In the genomic region with DNA sequence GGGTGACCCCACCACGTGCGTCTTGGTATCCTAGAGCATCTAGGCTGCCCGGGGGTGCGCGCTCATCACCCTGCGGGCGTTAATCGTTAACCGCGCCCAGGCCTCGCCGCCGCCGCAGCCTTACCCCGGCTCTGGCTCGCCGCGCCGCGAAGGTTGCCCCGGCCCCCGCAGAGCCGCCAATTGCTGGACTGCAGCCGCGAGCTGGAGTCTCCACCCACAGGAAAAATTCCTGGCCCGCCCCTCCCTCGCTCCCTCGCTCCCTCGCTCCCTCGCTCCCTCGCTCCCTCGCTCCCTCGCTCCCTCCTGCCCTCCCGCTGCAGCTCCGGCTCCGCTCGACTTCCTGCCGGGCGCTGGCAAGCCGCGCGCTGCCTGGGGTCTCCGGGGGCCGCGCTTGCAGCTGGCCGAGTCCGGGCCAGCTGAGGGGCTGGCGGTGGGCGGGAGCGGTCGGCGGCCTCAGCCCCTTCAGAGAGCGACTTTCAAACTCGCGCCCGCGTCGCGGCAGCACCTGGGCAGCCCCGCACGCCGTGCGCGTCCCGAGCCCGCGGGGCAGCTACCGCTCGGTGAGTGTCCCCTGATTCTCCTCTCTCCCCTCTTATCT, we compare ENCODE assay signal across 8 cellular contexts. TPM values are rescaled to one million over a fixed set of nuclear protein-coding genes. Genes with fewer than 3 reads are reported as not detected.
DNase-seq lines count a peak whose midpoint lies in the region; ATAC-seq and TF ChIP-seq lines count a peak whose summit lies in the region.

A gene (plus strand): TSS at position 280 of the 598 bp plus-strand sequence. CDS start 23,208 bp downstream, outside the sequence.

- peak within 1 kb of the TSS; percentile 71 for H3K4me3 Mint-ChIP-seq in activated CD4-positive, alpha-beta T cell treated with anti-CD3 and anti-CD28 coated beads for 36 hours
- peak within 1 kb of the TSS; percentile 73 for H3K4me3 Mint-ChIP-seq in activated naive CD4-positive, alpha-beta T cell treated with anti-CD3 and anti-CD28 coated beads, Interleukin-2, amount 10 ng/mL, durations not matched to agents 7 days and 5 days
- H3K4me3 Mint-ChIP-seq in naive B cell = peak within 1 kb of the TSS; percentile 59 to 84 (median 74)

- H3K9me3 Mint-ChIP-seq in activated CD4-positive, alpha-beta T cell treated with anti-CD3 and anti-CD28 coated beads for 36 hours (ENCODE audit: low read depth) = no peaks in the 10 kb centered on the region
- H3K9me3 Mint-ChIP-seq in activated naive CD4-positive, alpha-beta T cell treated with anti-CD3 and anti-CD28 coated beads, Interleukin-2, amount 10 ng/mL, durations not matched to agents 7 days and 5 days = no peaks in the 10 kb centered on the region
- peaks cover 0 to 5% (median 0%) of the 10 kb centered on the region in 7 donors for H3K9me3 Mint-ChIP-seq in naive B cell

- H3K4me1 Mint-ChIP-seq in activated CD4-positive, alpha-beta T cell treated with anti-CD3 and anti-CD28 coated beads for 36 hours = peaks cover 41% of the 10 kb centered on the region
- H3K4me1 Mint-ChIP-seq in activated naive CD4-positive, alpha-beta T cell treated with anti-CD3 and anti-CD28 coated beads, Interleukin-2, amount 10 ng/mL, durations not matched to agents 7 days and 5 days = peaks cover 66% of the 10 kb centered on the region
- H3K4me1 Mint-ChIP-seq in naive B cell = peaks cover 32 to 47% (median 37%) of the 10 kb centered on the region in 3 donors

- intact Hi-C loops in activated CD4-positive, alpha-beta T cell treated with anti-CD3 and anti-CD28 coated beads for 36 hours (cut with DNase I, micrococcal nuclease) = no loop called here

- H3K36me3 Mint-ChIP-seq in activated CD4-positive, alpha-beta T cell treated with anti-CD3 and anti-CD28 coated beads for 36 hours (ENCODE audit: low read depth) = no peaks in the 10 kb centered on the region
- H3K36me3 Mint-ChIP-seq in activated naive CD4-positive, alpha-beta T cell treated with anti-CD3 and anti-CD28 coated beads, Interleukin-2, amount 10 ng/mL, durations not matched to agents 7 days and 5 days = peaks cover 8% of the 10 kb centered on the region
- no peaks in the 10 kb centered on the region for H3K36me3 Mint-ChIP-seq in naive B cell

- peak; percentile 30 for ATAC-seq in activated CD4-positive, alpha-beta T cell treated with anti-CD3 and anti-CD28 coated beads for 36 hours
- no peak for ATAC-seq in naive B cell (ENCODE audit: low read depth in 2 of 2)
- ATAC-seq in GM21515 (IDR thresholded peaks at IDR 0.05; ENCODE audit: unreplicated experiment) = no peak

- H3K27me3 Mint-ChIP-seq in activated CD4-positive, alpha-beta T cell treated with anti-CD3 and anti-CD28 coated beads for 36 hours = peaks cover 42% of the 10 kb centered on the region
- peaks cover 88% of the 10 kb centered on the region for H3K27me3 Mint-ChIP-seq in activated naive CD4-positive, alpha-beta T cell treated with anti-CD3 and anti-CD28 coated beads, Interleukin-2, amount 10 ng/mL, durations not matched to agents 7 days and 5 days
- peaks cover 38 to 56% (median 47%) of the 10 kb centered on the region in 3 donors for H3K27me3 Mint-ChIP-seq in naive B cell

- peak within 1 kb of the TSS; percentile 71 to 75 for H3K4me3 ChIP-seq in foreskin fibroblast (ENCODE audit: low read depth in 1 of 2, low read length in 2 of 2)

- TF ChIP-seq CTCF in foreskin fibroblast (IDR thresholded peaks at IDR 0.05; ENCODE audit: low read depth, low read length) = no peak

- POLR2A ChIA-PET in activated CD4-positive, alpha-beta T cell treated with anti-CD3 and anti-CD28 coated beads for 36 hours (lab: Charles Lee) = interaction anchor here (0.7 kb wide), 1 partner anchor 477 kb away, joined by 3 read pairs; no protein-coding TSS in a partner anchor

- DNase-seq in activated CD4-positive, alpha-beta T cell treated with anti-CD3 and anti-CD28 coated beads for 36 hours = peak; percentile 54
- DNase-seq in activated CD4-positive, alpha-beta T cell treated with anti-CD3 and anti-CD28 coated beads, Interleukin-2, amount 50 U/mL, for 4 hours = no peak
- DNase-seq in NCI-H460 (ENCODE audit: extremely low read depth, low read depth) (peak; percentile 72), foreskin fibroblast (peak; percentile 57 to 79), naive B cell (no peak), ureter (ENCODE audit: low spot score) (peak; percentile 90)
- peak; percentile 53 for DNase-seq in activated naive CD4-positive, alpha-beta T cell treated with anti-CD3 and anti-CD28 coated beads, Interleukin-2, amount 10 ng/mL, durations not matched to agents 7 days and 5 days

- H3K27ac Mint-ChIP-seq in activated CD4-positive, alpha-beta T cell treated with anti-CD3 and anti-CD28 coated beads for 36 hours = peak within 1 kb of the TSS; percentile 6
- H3K27ac Mint-ChIP-seq in activated naive CD4-positive, alpha-beta T cell treated with anti-CD3 and anti-CD28 coated beads, Interleukin-2, amount 10 ng/mL, durations not matched to agents 7 days and 5 days = no peak within 1 kb of the TSS
- peak within 1 kb of the TSS in 1 of 6 donors; percentile 1 for H3K27ac Mint-ChIP-seq in naive B cell

- CTCF ChIA-PET in activated CD4-positive, alpha-beta T cell treated with anti-CD3 and anti-CD28 coated beads for 36 hours (lab: Charles Lee) = interaction anchor here (0.5 to 1.5 kb wide), 5 partner anchors 10 to 774 kb away, joined by 3 to 4 read pairs (median 4); no protein-coding TSS in a partner anchor
- CTCF ChIA-PET in activated naive CD4-positive, alpha-beta T cell treated with anti-CD3 and anti-CD28 coated beads, Interleukin-2, amount 10 ng/mL, durations not matched to agents 7 days and 5 days (lab: Charles Lee) = no interaction called here

RNA-seq across cellular contexts. Expression of the gene that starts here (rescaled TPM):
- 1 to 10 TPM; 6.3 to 7.1 TPM for total RNA-seq in activated CD4-positive, alpha-beta T cell treated with anti-CD3 and anti-CD28 coated beads for 36 hours
- total RNA-seq in NCI-H460 (2014; rRNA removed; shearing (Covaris generic)) = 16.4 and 20.6 TPM in 2 replicates
- polyA plus RNA-seq in NCI-H460 (2014; cell fraction: nucleus; rRNA removed) = 44.0 and 63.7 TPM in 2 replicates
- polyA plus RNA-seq in naive B cell (ENCODE audit: low read depth in 6 of 6) = not detected
- 111 TPM for total RNA-seq in ureter

Comparison
In these comparisons a context has a peak if more than half of its experiments do, and no peak if none do; other contexts are left out.
1. DNase-seq: peak in activated CD4-positive, alpha-beta T cell treated with anti-CD3 and anti-CD28 coated beads for 36 hours (single experiment), NCI-H460 (single experiment), activated naive CD4-positive, alpha-beta T cell treated with anti-CD3 and anti-CD28 coated beads, Interleukin-2, amount 10 ng/mL, durations not matched to agents 7 days and 5 days (single experiment), foreskin fibroblast (2 of 2) and ureter (single experiment); none in activated CD4-positive, alpha-beta T cell treated with anti-CD3 and anti-CD28 coated beads, Interleukin-2, amount 50 U/mL, for 4 hours (0 of 2) and naive B cell (single experiment).
2. Peak in every context shown above with its lines, with median percentiles within 50 percentile points of each other: H3K4me3 Mint-ChIP-seq.